1 cellular context compared by ENCODE assay signal in the genomic region with DNA sequence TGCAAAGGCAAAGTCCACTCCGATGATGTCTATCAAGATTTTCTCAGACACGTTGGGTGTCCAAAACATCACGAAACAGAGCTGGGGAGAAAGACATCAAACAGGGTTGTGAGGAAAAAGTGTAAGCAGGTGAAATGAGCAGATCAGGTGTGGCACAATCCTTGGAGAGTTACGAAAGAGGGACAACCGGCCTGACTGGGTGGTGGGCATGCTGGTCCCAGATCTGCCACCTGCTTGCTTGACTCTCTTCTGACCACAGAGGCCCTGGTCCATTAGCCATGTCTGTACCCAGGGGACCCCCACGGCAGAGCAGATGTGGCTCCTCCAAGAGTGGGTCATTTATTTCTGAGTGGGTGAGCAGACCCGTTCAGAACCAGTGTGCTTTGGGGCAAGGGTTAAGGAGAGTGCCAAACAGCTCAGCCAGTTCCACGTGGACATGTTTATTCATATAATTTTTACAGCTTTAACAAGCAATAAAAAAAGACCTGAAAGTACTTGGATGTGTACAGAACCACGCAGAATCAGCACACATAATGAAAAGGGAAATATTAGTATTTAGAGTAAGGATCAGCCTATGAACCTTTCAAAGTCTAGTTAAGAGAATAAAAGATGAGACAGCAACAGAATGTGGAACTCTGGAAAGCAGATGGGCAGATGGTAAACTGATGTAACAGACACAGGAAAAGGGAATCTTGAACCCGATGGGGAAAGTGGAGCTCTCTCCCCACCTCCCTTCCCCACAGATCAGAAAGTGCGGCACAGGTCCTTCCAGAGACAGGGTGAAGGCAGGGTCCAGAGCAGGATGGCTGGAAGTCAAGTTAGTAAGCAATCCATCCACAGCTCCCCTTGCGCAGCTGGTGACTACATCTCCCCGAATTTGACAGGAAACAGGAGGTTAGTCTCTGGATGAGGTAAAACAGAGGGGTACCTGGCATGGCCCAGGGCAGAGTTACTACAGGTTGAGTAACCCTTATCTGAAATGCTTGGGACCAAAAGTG.
TF ChIP-seq lines count a peak whose summit lies in the region.

No MANE protein-coding gene starts in this region.

TF ChIP-seq in SK-N-SH treated with all-trans-retinoic acid at 6 μM for 48 hours, 23 proteins besides CTCF, POLR2A, EP300 and RAD21 (continued from another document):
- TF ChIP-seq, protein P1, sequence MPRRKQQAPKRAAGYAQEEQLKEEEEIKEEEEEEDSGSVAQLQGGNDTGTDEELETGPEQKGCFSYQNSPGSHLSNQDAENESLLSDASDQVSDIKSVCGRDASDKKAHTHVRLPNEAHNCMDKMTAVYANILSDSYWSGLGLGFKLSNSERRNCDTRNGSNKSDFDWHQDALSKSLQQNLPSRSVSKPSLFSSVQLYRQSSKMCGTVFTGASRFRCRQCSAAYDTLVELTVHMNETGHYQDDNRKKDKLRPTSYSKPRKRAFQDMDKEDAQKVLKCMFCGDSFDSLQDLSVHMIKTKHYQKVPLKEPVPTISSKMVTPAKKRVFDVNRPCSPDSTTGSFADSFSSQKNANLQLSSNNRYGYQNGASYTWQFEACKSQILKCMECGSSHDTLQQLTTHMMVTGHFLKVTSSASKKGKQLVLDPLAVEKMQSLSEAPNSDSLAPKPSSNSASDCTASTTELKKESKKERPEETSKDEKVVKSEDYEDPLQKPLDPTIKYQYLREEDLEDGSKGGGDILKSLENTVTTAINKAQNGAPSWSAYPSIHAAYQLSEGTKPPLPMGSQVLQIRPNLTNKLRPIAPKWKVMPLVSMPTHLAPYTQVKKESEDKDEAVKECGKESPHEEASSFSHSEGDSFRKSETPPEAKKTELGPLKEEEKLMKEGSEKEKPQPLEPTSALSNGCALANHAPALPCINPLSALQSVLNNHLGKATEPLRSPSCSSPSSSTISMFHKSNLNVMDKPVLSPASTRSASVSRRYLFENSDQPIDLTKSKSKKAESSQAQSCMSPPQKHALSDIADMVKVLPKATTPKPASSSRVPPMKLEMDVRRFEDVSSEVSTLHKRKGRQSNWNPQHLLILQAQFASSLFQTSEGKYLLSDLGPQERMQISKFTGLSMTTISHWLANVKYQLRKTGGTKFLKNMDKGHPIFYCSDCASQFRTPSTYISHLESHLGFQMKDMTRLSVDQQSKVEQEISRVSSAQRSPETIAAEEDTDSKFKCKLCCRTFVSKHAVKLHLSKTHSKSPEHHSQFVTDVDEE (CRISPR knock-in tag; IDR thresholded peaks at IDR 0.05): no peak
- TF ChIP-seq ZFP30 (CRISPR knock-in tag; IDR thresholded peaks at IDR 0.05) (no peak), PPARA (CRISPR knock-in tag; IDR thresholded peaks at IDR 0.05; ENCODE audit: borderline replicate concordance) (no peak), BACH2 (CRISPR knock-in tag; IDR thresholded peaks at IDR 0.05; ENCODE audit: borderline replicate concordance) (no peak), OSR1 (CRISPR knock-in tag; IDR thresholded peaks at IDR 0.05) (no peak), ESRRG (CRISPR knock-in tag; IDR thresholded peaks at IDR 0.05) (no peak), ARNTL (CRISPR knock-in tag; IDR thresholded peaks at IDR 0.05; ENCODE audit: borderline replicate concordance, low read depth) (no peak)
